1 cellular context compared by ENCODE assay signal in the genomic region with DNA sequence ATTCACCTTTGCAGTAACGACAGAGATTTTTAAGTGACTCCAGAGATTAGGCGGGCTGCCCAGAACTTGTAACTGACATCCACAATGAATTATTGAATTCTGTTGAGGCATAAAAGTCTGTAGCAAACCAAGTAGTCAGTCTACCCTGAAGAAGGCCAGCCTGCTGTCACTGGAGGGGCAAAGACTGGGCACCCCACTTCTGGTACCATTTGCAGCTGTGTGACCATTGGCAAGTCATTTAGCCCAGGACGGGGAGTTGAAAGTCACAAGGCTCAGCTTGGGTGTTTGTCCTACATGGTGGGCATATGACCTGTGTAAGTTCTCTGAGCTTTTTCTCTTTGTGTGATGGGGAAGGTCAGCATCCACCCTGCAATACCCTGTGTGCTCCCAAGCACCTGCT.
TF ChIP-seq lines count a peak whose summit lies in the region.

No MANE protein-coding gene starts in this region.

TF ChIP-seq in IMR-90, 13 proteins besides CTCF, POLR2A, EP300 and RAD21 (continued from another document):
- TF ChIP-seq, protein P1, sequence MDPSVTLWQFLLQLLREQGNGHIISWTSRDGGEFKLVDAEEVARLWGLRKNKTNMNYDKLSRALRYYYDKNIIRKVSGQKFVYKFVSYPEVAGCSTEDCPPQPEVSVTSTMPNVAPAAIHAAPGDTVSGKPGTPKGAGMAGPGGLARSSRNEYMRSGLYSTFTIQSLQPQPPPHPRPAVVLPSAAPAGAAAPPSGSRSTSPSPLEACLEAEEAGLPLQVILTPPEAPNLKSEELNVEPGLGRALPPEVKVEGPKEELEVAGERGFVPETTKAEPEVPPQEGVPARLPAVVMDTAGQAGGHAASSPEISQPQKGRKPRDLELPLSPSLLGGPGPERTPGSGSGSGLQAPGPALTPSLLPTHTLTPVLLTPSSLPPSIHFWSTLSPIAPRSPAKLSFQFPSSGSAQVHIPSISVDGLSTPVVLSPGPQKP (IDR thresholded peaks at IDR 0.05; ENCODE audit: borderline replicate concordance, low read depth, low read length) = no peak
- no peak for TF ChIP-seq MAZ (IDR thresholded peaks at IDR 0.05; ENCODE audit: borderline replicate concordance, low read depth, low read length)
- TF ChIP-seq, protein P2, sequence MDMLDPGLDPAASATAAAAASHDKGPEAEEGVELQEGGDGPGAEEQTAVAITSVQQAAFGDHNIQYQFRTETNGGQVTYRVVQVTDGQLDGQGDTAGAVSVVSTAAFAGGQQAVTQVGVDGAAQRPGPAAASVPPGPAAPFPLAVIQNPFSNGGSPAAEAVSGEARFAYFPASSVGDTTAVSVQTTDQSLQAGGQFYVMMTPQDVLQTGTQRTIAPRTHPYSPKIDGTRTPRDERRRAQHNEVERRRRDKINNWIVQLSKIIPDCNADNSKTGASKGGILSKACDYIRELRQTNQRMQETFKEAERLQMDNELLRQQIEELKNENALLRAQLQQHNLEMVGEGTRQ (IDR thresholded peaks at IDR 0.05; ENCODE audit: low read depth, low read length) = no peak
